12 cellular contexts compared by ENCODE assay signal in the genomic region with DNA sequence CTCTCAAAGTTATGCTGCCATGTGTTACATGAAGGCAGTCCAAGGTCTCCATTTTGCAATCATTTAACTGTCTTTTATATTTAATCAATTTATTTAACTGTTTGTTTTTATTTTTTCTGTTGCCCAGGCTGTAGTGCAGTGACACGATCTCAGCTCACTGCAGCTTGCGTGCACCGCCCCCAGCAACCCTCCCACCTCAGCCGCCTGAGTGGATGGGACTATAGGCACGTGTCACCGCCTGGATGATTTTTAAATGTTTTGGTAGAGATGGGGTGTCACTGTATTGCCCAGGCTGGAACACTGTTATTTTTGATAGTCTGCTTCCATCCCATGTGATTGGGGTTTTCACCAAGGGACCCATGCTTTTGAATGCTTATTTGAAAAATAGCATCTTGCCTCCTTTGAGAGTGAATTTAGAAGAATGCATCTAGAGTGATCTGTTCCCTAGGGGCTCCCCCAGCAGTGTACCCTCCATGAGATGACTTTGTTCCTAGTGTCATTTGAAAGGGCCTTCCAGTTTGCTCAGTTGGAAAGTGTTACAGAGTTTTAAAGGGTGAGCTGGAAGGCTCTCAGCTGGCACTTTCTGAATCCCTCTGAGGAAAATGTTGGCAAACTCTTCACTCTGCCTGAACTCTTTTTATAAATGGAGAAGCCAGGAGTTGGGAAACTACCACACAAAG.
A peak's percentile ranks its signal among the peaks of the same experiment; 100 is the strongest.
DNase-seq lines count a peak whose midpoint lies in the region; ATAC-seq, FAIRE-seq and TF ChIP-seq lines count a peak whose summit lies in the region.
"Had no signal": no experiment of that assay in that cellular context is flagged by ENCODE, and none has a peak within 500 bp of the region (broad histone marks: within the 10 kb centered on the region; RNA-seq: fewer than 3 reads in every experiment).

No MANE protein-coding gene starts in this region.

- H3K36me3 ChIP-seq in SK-N-MC (ENCODE audit: insufficient read depth, low read length) (peaks cover 22% of the 10 kb centered on the region), gastroesophageal sphincter (no peaks in the 10 kb centered on the region), prostate gland (no peaks in the 10 kb centered on the region)

- WGBS in gastroesophageal sphincter (ENCODE audit: low coverage in 1 of 2), 2 donors = 83 to 93% methylated on average over 2 to 5 of the region's 6 CpGs
- WGBS in prostate gland = 90% methylated on average over 6 of the region's 6 CpGs

- peaks cover 3 to 50% (median 26%) of the 10 kb centered on the region in 3 donors for H3K4me1 ChIP-seq in gastroesophageal sphincter
- no peaks in the 10 kb centered on the region for H3K4me1 ChIP-seq in prostate gland (replicated peaks)
- H3K4me1 ChIP-seq in foreskin keratinocyte = peaks cover 15% of the 10 kb centered on the region

- ATAC-seq in gastroesophageal sphincter (peak; percentile 67), foreskin keratinocyte (no peak)

- TF ChIP-seq CTCF in gastroesophageal sphincter (IDR thresholded peaks at IDR 0.05) (no peak), prostate gland (IDR thresholded peaks at IDR 0.05) (no peak), foreskin keratinocyte (conservative IDR thresholded peaks at IDR 0.05) (no peak)

- peak overlapping the region; percentile 38 for H3K9ac ChIP-seq in SK-N-MC (ENCODE audit: insufficient read length)

- no peak for TF ChIP-seq EP300 in gastroesophageal sphincter (IDR thresholded peaks at IDR 0.05)

- peak overlapping the region; percentile 24; the same call in 1 of the 2 replicates for H3K4me3 ChIP-seq in SK-N-MC
- no peak overlapping the region for H3K4me3 ChIP-seq in gastroesophageal sphincter
- H3K4me3 ChIP-seq in prostate gland = no peak overlapping the region
- H3K4me3 ChIP-seq: testis had no signal

- no peaks in the 10 kb centered on the region for H3K9me3 ChIP-seq in SK-N-MC (ENCODE audit: low read depth, low read length)
- H3K9me3 ChIP-seq in gastroesophageal sphincter = no peaks in the 10 kb centered on the region
- H3K9me3 ChIP-seq in prostate gland = no peaks in the 10 kb centered on the region
- H3K9me3 ChIP-seq: testis had no signal

- no peak for FAIRE-seq in HTR-8/SVneo (lab: Jason Lieb, UNC)
- FAIRE-seq: H54 had no signal

- no peak for TF ChIP-seq POLR2A in gastroesophageal sphincter (IDR thresholded peaks at IDR 0.05)
- TF ChIP-seq POLR2A in prostate gland (IDR thresholded peaks at IDR 0.05) = no peak

- H3K27me3 ChIP-seq in gastroesophageal sphincter (no peaks in the 10 kb centered on the region), prostate gland (replicated peaks; ENCODE audit: insufficient read depth) (no peaks in the 10 kb centered on the region), foreskin keratinocyte (no peaks in the 10 kb centered on the region)
- H3K27me3 ChIP-seq: testis had no signal

- intact Hi-C loops in prostate gland (cut with DNase I) = loop anchor here (5.0 to 10.0 kb wide), 2 partner anchors 134 to 1177 kb away; no protein-coding TSS in a partner anchor

- H3K27ac ChIP-seq in SK-N-MC (peak overlapping the region; percentile 79), gastroesophageal sphincter (peak overlapping the region in 3 of 4 donors; percentile 14 to 60 (median 45)), prostate gland (no peak overlapping the region), foreskin keratinocyte (no peak overlapping the region)
- H3K27ac ChIP-seq: 22Rv1, testis had no signal

- DNase-seq in DMS 273 (lab: John Stamatoyannopoulos, UW; ENCODE audit: unreplicated experiment) (peak; percentile 20), DMS 273 treated with DMSO at 0.1 percent for 48 hours (lab: John Stamatoyannopoulos, UW) (no peak), SK-N-MC (ENCODE audit: low read depth, low spot score) (no peak), prostate gland (ENCODE audit: low spot score) (peak; percentile 26), HTR-8/SVneo (ENCODE audit: insufficient read length, low spot score) (no peak), NCI-H2081 (lab: John Stamatoyannopoulos, UW) (no peak), foreskin keratinocyte (no peak)
- DNase-seq: stimulated activated CD4-positive, alpha-beta T cell treated with anti-CD3 and anti-CD28 coated beads, Interleukin-1b, Interleukin-23, amount 100 ng/mL, for 48 hours; testis had no signal

Comparison
In these comparisons a context has a peak if more than half of its experiments do, and no peak if none do; other contexts are left out.
1. DNase-seq: peak in DMS 273 (single experiment) and prostate gland (single experiment); none in DMS 273 treated with DMSO at 0.1 percent for 48 hours (single experiment), SK-N-MC (single experiment), HTR-8/SVneo (single experiment), NCI-H2081 (0 of 2) and foreskin keratinocyte (0 of 2).
2. H3K27ac ChIP-seq: peak in SK-N-MC (single experiment) and gastroesophageal sphincter (3 of 4); none in prostate gland (0 of 2) and foreskin keratinocyte (single experiment).